Comparison of ENCODE assay signal across 8 cellular contexts in the genomic region with DNA sequence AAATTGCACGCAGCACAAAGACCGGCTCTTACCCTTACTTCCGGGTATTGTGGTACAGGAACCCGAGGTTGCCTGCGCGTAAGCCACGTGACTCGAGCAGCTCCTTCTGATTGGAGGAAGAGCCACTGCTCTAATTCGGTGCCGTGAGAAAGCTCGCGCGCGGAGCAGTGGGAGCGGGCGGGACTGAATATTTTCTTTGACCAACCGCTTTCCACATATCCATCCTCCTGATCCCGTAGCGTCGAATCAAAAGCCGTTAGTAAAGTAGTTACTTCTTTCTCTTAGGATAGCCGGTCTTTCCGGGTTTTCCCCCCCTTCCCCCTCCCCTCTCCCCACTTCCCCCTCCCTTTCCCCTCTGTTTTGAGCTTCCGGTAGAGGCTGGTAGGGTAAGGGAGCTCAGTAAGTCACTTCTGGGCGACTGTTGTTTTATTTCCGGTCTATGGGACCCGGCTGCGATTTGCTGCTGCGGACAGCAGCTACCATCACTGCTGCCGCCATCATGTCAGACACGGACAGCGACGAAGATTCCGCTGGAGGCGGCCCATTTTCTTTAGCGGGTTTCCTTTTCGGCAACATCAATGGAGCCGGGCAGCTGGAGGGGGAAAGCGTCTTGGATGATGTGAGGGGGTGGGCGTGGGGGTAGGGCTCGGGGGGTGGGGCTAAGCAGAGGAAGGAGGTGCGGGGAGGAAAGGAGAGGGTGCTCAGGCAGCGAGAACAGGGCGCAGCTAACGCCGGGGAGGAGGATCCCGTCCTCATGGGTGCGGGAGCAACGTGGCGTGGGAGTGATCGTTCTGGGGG. TPM values are rescaled to one million over a fixed set of nuclear protein-coding genes. Genes with fewer than 3 reads are reported as not detected.
DNase-seq lines count a peak whose midpoint lies in the region; ATAC-seq and TF ChIP-seq lines count a peak whose summit lies in the region.

TAF1 (plus strand) TSS at position 482 of the 798 bp plus-strand sequence; CDS start at position 500, 18 bp downstream.

- peak; percentile 70 for TF ChIP-seq POLR2A in GM19099 (IDR thresholded peaks at IDR 0.05; ENCODE audit: extremely low read depth, insufficient read length, low read depth)

- DNase-seq in AG20443 (ENCODE audit: low spot score) = peak; percentile 93
- DNase-seq in NCI-H510A (lab: John Stamatoyannopoulos, UW) = peak; percentile 91
- peak; percentile 84 for DNase-seq in activated CD4-positive, alpha-beta T cell treated with anti-CD3 and anti-CD28 coated beads for 1 hour
- DNase-seq in cerebellum (ENCODE audit: low spot score) = peak; percentile 88
- peak; percentile 97 for DNase-seq in islet precursor cell
- DNase-seq in stimulated activated CD4-positive, alpha-beta T cell treated with anti-CD3 and anti-CD28 coated beads, Interleukin-12 subunit alpha, Interleukin-12 subunit beta, amount 100 ng/mL, for 48 hours (ENCODE audit: low read depth in 2 of 3, low spot score in 1 of 3) = peak; percentile 75 to 86 (median 82)

- peak; percentile 89 for ATAC-seq in HG03432 (IDR thresholded peaks at IDR 0.05; ENCODE audit: unreplicated experiment)

RNA-seq across cellular contexts. Expression of gene TAF1, which starts in this region (rescaled TPM):
- 64.2 TPM for total RNA-seq in cerebellum

Comparison
In these comparisons a context has a peak if more than half of its experiments do, and no peak if none do; other contexts are left out.
1. Peak in every context shown above with its lines: DNase-seq and ATAC-seq.